1 cellular context compared by ENCODE assay signal in the genomic region with DNA sequence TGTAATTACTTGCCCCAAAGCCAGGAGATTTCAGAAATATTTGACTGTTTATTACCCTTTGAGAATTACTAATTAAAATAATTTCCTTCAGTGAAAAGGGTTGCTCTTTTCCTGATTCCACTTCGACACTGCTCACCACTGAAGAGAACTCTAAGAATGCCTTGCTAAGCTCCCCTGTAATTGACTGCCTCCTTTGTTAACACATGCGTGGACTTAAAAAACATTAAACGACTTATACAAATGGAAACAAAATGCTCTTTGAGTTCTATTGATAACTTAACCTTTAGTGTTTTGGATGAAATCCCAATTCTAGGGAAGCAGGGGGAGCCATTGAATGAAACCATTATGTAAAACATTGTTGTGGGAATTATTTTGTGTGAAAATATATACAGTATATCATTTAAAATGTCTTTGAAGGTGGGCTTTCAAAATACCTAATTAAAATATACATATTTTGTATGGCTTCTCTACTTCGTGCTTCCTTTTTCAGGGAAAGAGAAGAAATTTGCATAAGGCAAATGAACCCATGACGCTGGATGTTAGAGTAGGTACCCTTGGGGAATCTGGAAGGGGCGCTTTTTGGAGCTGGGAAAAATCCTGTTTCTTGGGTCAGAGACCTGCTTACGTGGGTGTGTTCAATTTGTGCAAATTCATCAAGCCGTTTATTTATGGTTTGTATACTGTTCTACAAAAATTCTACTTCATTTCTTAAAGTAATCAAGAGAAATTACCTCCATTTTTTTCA.
TF ChIP-seq lines count a peak whose summit lies in the region.

No MANE protein-coding gene starts in this region.

TF ChIP-seq in K562, 482 proteins besides CTCF, POLR2A, EP300 and RAD21:
- TF ChIP-seq TCFL5 (CRISPR knock-in tag; conservative IDR thresholded peaks at IDR 0.05): no peak
- TF ChIP-seq PHF20 (IDR thresholded peaks at IDR 0.05; ENCODE audit: partially characterized antibody): no peak
- TF ChIP-seq RFX5 (IDR thresholded peaks at IDR 0.05; ENCODE audit: low read depth, low read length): no peak
- TF ChIP-seq POLR2AphosphoS2 (IDR thresholded peaks at IDR 0.05; ENCODE audit: low read length): no peak
- no peak for TF ChIP-seq SOX6 (IDR thresholded peaks at IDR 0.05)
- TF ChIP-seq MTA1 (IDR thresholded peaks at IDR 0.05; ENCODE audit: borderline replicate concordance): no peak
- TF ChIP-seq CEBPG (CRISPR knock-in tag; IDR thresholded peaks at IDR 0.05): no peak
- no peak for TF ChIP-seq CEBPG (tag; conservative IDR thresholded peaks at IDR 0.05 in 1 of 2, IDR thresholded peaks at IDR 0.05 in 1 of 2)
- TF ChIP-seq KLF10 (CRISPR knock-in tag; IDR thresholded peaks at IDR 0.05): no peak
- TF ChIP-seq ZNF785 (CRISPR knock-in tag; IDR thresholded peaks at IDR 0.05): no peak
- no peak for TF ChIP-seq ZNF830 (CRISPR knock-in tag; IDR thresholded peaks at IDR 0.05)
- no peak for TF ChIP-seq ZBTB17 (CRISPR knock-in tag; IDR thresholded peaks at IDR 0.05)
- no peak for TF ChIP-seq RBBP5 (IDR thresholded peaks at IDR 0.05; ENCODE audit: borderline replicate concordance, insufficient read depth, low read length, poor library complexity, severe bottlenecking)
- TF ChIP-seq MAFG (tag; conservative IDR thresholded peaks at IDR 0.05): no peak
- no peak for TF ChIP-seq ZNF586 (CRISPR knock-in tag; conservative IDR thresholded peaks at IDR 0.05)
